8 cellular contexts compared by ENCODE assay signal in the genomic region with DNA sequence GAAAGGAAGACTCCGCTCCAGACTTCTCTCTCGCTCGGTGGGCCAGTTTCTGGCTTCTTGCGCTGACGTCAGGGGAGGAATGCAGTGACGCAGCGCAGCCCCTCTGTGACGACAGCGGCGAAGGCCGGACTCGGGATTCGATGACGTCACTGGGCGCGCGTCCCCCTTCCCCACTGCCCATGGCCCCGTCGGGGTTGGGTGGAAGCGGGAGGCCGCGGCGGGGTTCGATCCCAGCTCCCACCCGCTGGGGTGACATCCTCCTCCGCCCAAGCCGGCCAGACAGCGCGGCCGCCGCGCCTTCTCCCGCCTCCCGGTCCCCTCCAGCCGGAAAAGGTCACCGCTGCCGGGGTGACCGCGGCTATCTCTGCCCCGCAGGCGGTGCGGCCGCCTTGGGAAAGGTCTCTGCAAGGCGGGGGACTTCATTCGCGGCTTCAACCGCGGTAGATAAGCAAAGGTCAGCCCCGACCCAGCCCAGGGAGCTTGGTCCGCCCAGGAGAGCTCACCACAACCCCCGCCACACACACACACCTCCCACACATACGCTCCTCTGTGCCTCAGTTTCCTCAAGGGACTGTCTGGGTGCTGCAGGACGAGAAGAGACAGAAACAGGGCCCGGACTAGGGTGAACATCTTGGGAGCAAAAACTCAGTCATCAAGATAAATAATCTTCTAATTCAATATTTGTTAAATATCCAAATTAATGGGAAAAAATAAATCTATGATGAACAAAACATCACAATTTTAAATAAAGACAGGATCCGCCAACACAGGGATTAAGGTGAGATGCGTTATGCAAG. TPM values are rescaled to one million over a fixed set of nuclear protein-coding genes. Genes with fewer than 3 reads are reported as not detected.
DNase-seq lines count a peak whose midpoint lies in the region; ATAC-seq and TF ChIP-seq lines count a peak whose summit lies in the region.

No MANE protein-coding gene starts in this region.

- ATAC-seq in GM18502 (IDR thresholded peaks at IDR 0.05; ENCODE audit: poor library complexity, unreplicated experiment) (peak; percentile 52), HG02870 (IDR thresholded peaks at IDR 0.05; ENCODE audit: unreplicated experiment) (peak; percentile 24), mucosa of descending colon (peak; percentile 27), aorta (ENCODE audit: low FRiP score) (peak; percentile 84)

- 4 to 5% methylated on average over 55 to 56 of the region's 56 CpGs for WGBS in aorta, 2 donors

- H3K27ac ChIP-seq in dorsolateral prefrontal cortex (peak overlapping the region; percentile 94 to 100 (median 99)), aorta (ENCODE audit: low read depth in 1 of 2, low read length in 2 of 2) (peak overlapping the region; percentile 87 to 92)

- DNase-seq in AG04449 (ENCODE audit: low read depth, low spot score) (no peak), OCI-M2 (lab: John Stamatoyannopoulos, UW; ENCODE audit: unreplicated experiment) (peak; percentile 99), dorsolateral prefrontal cortex (peak in 3 of 10 donors; percentile 81 to 89 (median 81)), mucosa of descending colon (peak in 1 of 3 donors; percentile 91), aorta (peak; percentile 92 to 96)
- DNase-seq in effector CD4-positive, alpha-beta T cell, result no peak

- intact Hi-C loops in dorsolateral prefrontal cortex (cut with DNase I) (loop anchor here (1.0 to 10.0 kb wide), 5 partner anchors 52 to 125 kb away; partner anchors contain the start of genes DCAF15 (in 2 of the 2), MISP3 (in 2 of the 2), BRME1 (in 1 of the 2) and CC2D1A (in 1 of the 2)), mucosa of descending colon (cut with DNase I, micrococcal nuclease) (loop anchor here in 1 of 2 donors (5.0 kb wide), 1 partner anchor 110 kb away; the partner anchor contains the start of gene PRKACA), aorta (cut with DNase I) (loop anchor here in 1 of 2 donors (2.0 to 10.0 kb wide), 2 partner anchors 52 to 130 kb away; partner anchors contain the start of genes ASF1B and DCAF15)

- peaks cover 16% of the 10 kb centered on the region for H3K4me1 ChIP-seq in mucosa of descending colon (ENCODE audit: low read depth)
- no peaks in the 10 kb centered on the region for H3K4me1 ChIP-seq in aorta (ENCODE audit: control insufficient read depth in 1 of 2, insufficient read depth in 2 of 2, low read length in 2 of 2)

- H3K9me3 ChIP-seq in mucosa of descending colon (no peaks in the 10 kb centered on the region), aorta (ENCODE audit: control insufficient read depth, low read length) (no peaks in the 10 kb centered on the region)

- H3K27me3 ChIP-seq in dorsolateral prefrontal cortex (no peaks in the 10 kb centered on the region), aorta (ENCODE audit: control insufficient read depth in 1 of 2, insufficient read depth in 2 of 2, low read length in 1 of 2) (no peaks in the 10 kb centered on the region)

- TF ChIP-seq CTCF in AG04449 (IDR thresholded peaks at IDR 0.05; ENCODE audit: insufficient read depth, low read length, missing control alignments) (no peak), dorsolateral prefrontal cortex (IDR thresholded peaks at IDR 0.05 in 54 of 56, conservative IDR thresholded peaks at IDR 0.05 in 2 of 56; ENCODE audit: low read depth in 1 of 56, partially characterized antibody in 56 of 56) (peak in 12 of 56 donors; percentile 0 to 31 (median 12)), mucosa of descending colon (IDR thresholded peaks at IDR 0.05) (no peak)

- H3K4me3 ChIP-seq in AG04449 (ENCODE audit: low read depth, low read length), result peak overlapping the region; percentile 78
- peak overlapping the region; percentile 62 to 97 (median 88) for H3K4me3 ChIP-seq in dorsolateral prefrontal cortex
- H3K4me3 ChIP-seq in mucosa of descending colon, result peak overlapping the region; percentile 42
- peak overlapping the region; percentile 58 to 74 for H3K4me3 ChIP-seq in aorta (ENCODE audit: low read length in 2 of 2)

- CTCF ChIA-PET in AG04449 (lab: Yijun Ruan, JAX), result interaction anchor here (1.0 to 1.4 kb wide), 4 partner anchors 12 to 106 kb away, joined by 3 to 5 read pairs (median 4); partner anchors contain the start of gene IL27RA

- POLR2A ChIA-PET in AG04449 (lab: Yijun Ruan, JAX), result interaction anchor here (0.7 to 1.1 kb wide), 3 partner anchors 10 to 55 kb away, joined by 3 to 4 read pairs (median 4); partner anchors contain the start of genes DCAF15 and IL27RA

- H3K36me3 ChIP-seq in mucosa of descending colon (ENCODE audit: low read depth) (peaks cover 7% of the 10 kb centered on the region), aorta (ENCODE audit: control insufficient read depth in 1 of 2, insufficient read depth in 2 of 2, low read length in 1 of 2) (no peaks in the 10 kb centered on the region)

RNA-seq across cellular contexts. Expression of gene RFX1, which starts 0.8 kb away (rescaled TPM):
- total RNA-seq in dorsolateral prefrontal cortex (10 to 100 TPM in 109 of 120 experiments, 1 to 10 TPM in 11; 7.9 to 26.0 (median 14.0) TPM), mucosa of descending colon (10 to 100 TPM; 15.8 to 17.9 (median 17.1) TPM), aorta (10 to 100 TPM; 11.6 to 17.7 TPM)
- 1 to 10 TPM; 1.9 to 4.6 TPM for polyA plus RNA-seq in aorta

RNA-seq across cellular contexts. Expression of gene RLN3, which starts 21.0 kb away (rescaled TPM):
- total RNA-seq in dorsolateral prefrontal cortex (not detected), mucosa of descending colon (not detected), aorta (not detected)
- not detected for polyA plus RNA-seq in aorta

RNA-seq across cellular contexts. Expression of gene IL27RA, which starts 24.6 kb away (rescaled TPM):
- total RNA-seq in dorsolateral prefrontal cortex, result 1 to 10 TPM; 2.0 to 8.6 (median 4.2) TPM
- total RNA-seq in mucosa of descending colon, result 1 to 10 TPM; 2.0 to 3.1 (median 2.6) TPM
- total RNA-seq in aorta, result 1 to 10 TPM; 2.8 to 5.5 TPM
- 1 to 10 TPM in 1 of 2 donors, under 1 TPM in 1; 0.36 to 1.3 TPM for polyA plus RNA-seq in aorta

RNA-seq across cellular contexts. Expression of gene DCAF15, which starts 54.7 kb away (rescaled TPM):
- total RNA-seq in dorsolateral prefrontal cortex (10 to 100 TPM; 12.2 to 26.7 (median 17.6) TPM), mucosa of descending colon (10 to 100 TPM; 26.4 to 35.2 (median 34.7) TPM), aorta (10 to 100 TPM; 21.8 to 25.3 TPM)
- 10 to 100 TPM in 1 of 2 donors, 1 to 10 TPM in 1; 8.8 to 41.4 TPM for polyA plus RNA-seq in aorta

RNA-seq across cellular contexts. Expression of gene PALM3, which starts 54.9 kb away (rescaled TPM):
- total RNA-seq in dorsolateral prefrontal cortex (1 to 10 TPM in 119 of 120 experiments, under 1 TPM in 1; 0.63 to 8.5 (median 4.1) TPM), mucosa of descending colon (1 to 10 TPM in 2 of 3 donors, under 1 TPM in 1; 0.82 to 1.2 (median 1.0) TPM), aorta (under 1 TPM in 1 of 2 donors, not detected in 1; 0.63 TPM)
- polyA plus RNA-seq in aorta, result 1 to 10 TPM in 1 of 2 donors, under 1 TPM in 1; 0.18 to 3.5 TPM

Comparison
In these comparisons a context has a peak if more than half of its experiments do, and no peak if none do; other contexts are left out.
1. DNase-seq: peak in OCI-M2 (single experiment) and aorta (2 of 2); none in AG04449 (single experiment) and effector CD4-positive, alpha-beta T cell (single experiment).
2. ATAC-seq: peak in every context shown above with its lines; median percentile 84 in aorta; 52 in GM18502; 27 in mucosa of descending colon; 24 in HG02870.
3. Peak in every context shown above with its lines, with median percentiles within 50 percentile points of each other: H3K4me3 ChIP-seq.